Comparison of ENCODE assay signal across 14 cellular contexts in genomic region chr12:51818567-51819300, GRCh38. TPM values are rescaled to one million over a fixed set of nuclear protein-coding genes. Genes with fewer than 3 reads are reported as not detected.
DNase-seq lines count a peak whose midpoint lies in the region; ATAC-seq, FAIRE-seq and TF ChIP-seq lines count a peak whose summit lies in the region.
"Had no signal": no experiment of that assay in that cellular context is flagged by ENCODE, and none has a peak within 500 bp of the region (broad histone marks: within the 10 kb centered on the region; RNA-seq: fewer than 3 reads in every experiment).

No MANE protein-coding gene starts in this region.

- no peaks in the 10 kb centered on the region for H3K9me3 ChIP-seq in HepG2 (ENCODE audit: low read length)
- H3K9me3 ChIP-seq in right lobe of liver, result no peaks in the 10 kb centered on the region
- H3K9me3 ChIP-seq in SK-N-SH, result no peaks in the 10 kb centered on the region
- H3K9me3 ChIP-seq in prostate gland, result no peaks in the 10 kb centered on the region
- no peaks in the 10 kb centered on the region for H3K9me3 ChIP-seq in trophoblast cell (ENCODE audit: insufficient read depth, low read depth, low read length)
- H3K9me3 ChIP-seq in small intestine (ENCODE audit: control insufficient read depth, low read depth), result no peaks in the 10 kb centered on the region
- H3K9me3 ChIP-seq: mucosa of descending colon, right atrium auricular region had no signal

- POLR2A ChIA-PET in HepG2 (lab: Yijun Ruan, JAX), result no interaction called here
- POLR2A ChIA-PET in SK-N-SH (lab: Yijun Ruan, JAX), result no interaction called here
- POLR2A ChIA-PET in activated CD8-positive, alpha-beta T cell treated with anti-CD3 and anti-CD28 coated beads for 36 hours (lab: Charles Lee), result interaction anchor here (0.6 to 2.8 kb wide), 3 partner anchors 14 to 425 kb away, joined by 3 to 11 read pairs (median 3); no protein-coding TSS in a partner anchor

- no peak overlapping the region for H3K4me2 ChIP-seq in HepG2 (ENCODE audit: low read depth, low read length)
- H3K4me2 ChIP-seq in SK-N-SH, result peak overlapping the region; percentile 77; the same call in 1 of the 2 replicates
- H3K4me2 ChIP-seq in trophoblast cell (ENCODE audit: low read length), result no peak overlapping the region

- no peak overlapping the region for H3K27ac Mint-ChIP-seq in activated CD8-positive, alpha-beta T cell treated with anti-CD3 and anti-CD28 coated beads for 36 hours
- H3K27ac Mint-ChIP-seq: B cell had no signal

- H2BK120ac ChIP-seq in trophoblast cell (ENCODE audit: insufficient read depth, low read length, poor library complexity), result no peak overlapping the region

- H4K91ac ChIP-seq in trophoblast cell (ENCODE audit: low read depth, low read length), result no peak overlapping the region

- TF ChIP-seq RAD21 in HepG2 (CRISPR knock-in tag; IDR thresholded peaks at IDR 0.05), result no peak
- TF ChIP-seq RAD21 in SK-N-SH (IDR thresholded peaks at IDR 0.05; ENCODE audit: low read length), result no peak

- H4K8ac ChIP-seq in trophoblast cell (ENCODE audit: low read depth, low read length), result no peak overlapping the region

- H3K9ac ChIP-seq in HepG2 (ENCODE audit: insufficient read depth, low read depth, low read length), result no peak overlapping the region
- no peak overlapping the region; the same call in 1 of the 2 replicates for H3K9ac ChIP-seq in SK-N-SH
- no peak overlapping the region for H3K9ac ChIP-seq in trophoblast cell (ENCODE audit: low read length)

- in situ Hi-C loops in HepG2 (cut with HindIII; ENCODE audit: extremely low pct_ligation_motif_present, low pct_unique_long_range_greater_than_20kb), result loop anchor here (5.0 to 10.0 kb wide), 2 partner anchors 284 to 396 kb away; partner anchors contain the start of gene SLC4A8

- ATAC-seq in HepG2 (no peak), right lobe of liver (no peak)
- ATAC-seq in activated CD8-positive, alpha-beta T cell treated with anti-CD3 and anti-CD28 coated beads for 36 hours, result no peak
- ATAC-seq: mucosa of descending colon had no signal

- H3K23ac ChIP-seq in trophoblast cell (ENCODE audit: low read length), result no peak overlapping the region

- H3K4me1 ChIP-seq in HepG2 (ENCODE audit: insufficient read depth, low read length) (peaks cover 11% of the 10 kb centered on the region; the same call in 1 of the 2 replicates), right lobe of liver (peaks cover 0 to 6% (median 0%) of the 10 kb centered on the region in 4 donors), SK-N-SH (ENCODE audit: control insufficient read depth in 1 of 2, insufficient read depth in 2 of 2, low read depth in 1 of 2, low read length in 1 of 2) (peaks cover 12 to 26% of the 10 kb centered on the region in 2 experiments; a peak in 3 of 4 replicates), prostate gland (replicated peaks) (no peaks in the 10 kb centered on the region), trophoblast cell (ENCODE audit: control insufficient read depth in 1 of 2, insufficient read depth in 2 of 2, low read length in 2 of 2) (peaks cover 8 to 14% of the 10 kb centered on the region in 2 experiments), small intestine (ENCODE audit: control insufficient read depth in 2 of 2, insufficient read depth in 1 of 2, low read depth in 1 of 2, low read length in 1 of 2) (no peaks in the 10 kb centered on the region)

- no peaks in the 10 kb centered on the region for H3K9me3 Mint-ChIP-seq in activated CD8-positive, alpha-beta T cell treated with anti-CD3 and anti-CD28 coated beads for 36 hours

- no peak overlapping the region for H3K4me3 Mint-ChIP-seq in activated CD8-positive, alpha-beta T cell treated with anti-CD3 and anti-CD28 coated beads for 36 hours

- no peak overlapping the region for H3K4ac ChIP-seq in trophoblast cell (ENCODE audit: low read depth, low read length)

- H3K4me3 ChIP-seq in HepG2 (replicated peaks in 1 of 3; ENCODE audit: insufficient read depth in 1 of 3, low read depth in 2 of 3, low read length in 3 of 3), result no peak overlapping the region
- H3K4me3 ChIP-seq in right lobe of liver, result no peak overlapping the region
- peak overlapping the region in 1 of 2 experiments; percentile 10; a peak in 1 of 4 replicates for H3K4me3 ChIP-seq in SK-N-SH (ENCODE audit: low read depth in 2 of 2, low read length in 1 of 2)
- H3K4me3 ChIP-seq in fibroblast of villous mesenchyme (ENCODE audit: low read depth, low read length), result no peak overlapping the region
- no peak overlapping the region for H3K4me3 ChIP-seq in prostate gland
- no peak overlapping the region for H3K4me3 ChIP-seq in trophoblast cell (ENCODE audit: low read depth, low read length)
- H3K4me3 ChIP-seq in small intestine (ENCODE audit: low read depth in 1 of 2, low read length in 2 of 2), result no peak overlapping the region
- H3K4me3 ChIP-seq: mucosa of descending colon, right atrium auricular region had no signal

- intact Hi-C loops in HepG2 (cut with micrococcal nuclease; ENCODE audit: unreplicated experiment) (no loop called here), right lobe of liver (cut with DNase I) (loop anchor here in 1 of 2 donors (10.0 kb wide), 1 partner anchor 294 kb away; no protein-coding TSS in a partner anchor), prostate gland (cut with DNase I) (no loop called here)
- intact Hi-C loops in activated CD8-positive, alpha-beta T cell treated with anti-CD3 and anti-CD28 coated beads for 36 hours (cut with micrococcal nuclease), result no loop called here

- TF ChIP-seq CTCF in HepG2 (CRISPR knock-in tag; IDR thresholded peaks at IDR 0.05) (no peak), right lobe of liver (IDR thresholded peaks at IDR 0.05) (no peak), SK-N-SH (IDR thresholded peaks at IDR 0.05) (no peak), fibroblast of villous mesenchyme (IDR thresholded peaks at IDR 0.05; ENCODE audit: insufficient read depth, low read depth, low read length) (no peak), prostate gland (IDR thresholded peaks at IDR 0.05) (no peak)
- TF ChIP-seq CTCF in activated CD8-positive, alpha-beta T cell treated with anti-CD3 and anti-CD28 coated beads for 36 hours (IDR thresholded peaks at IDR 0.05), result no peak

- no peaks in the 10 kb centered on the region for H3K27me3 Mint-ChIP-seq in activated CD8-positive, alpha-beta T cell treated with anti-CD3 and anti-CD28 coated beads for 36 hours

- peaks cover 12% of the 10 kb centered on the region for H3K79me1 ChIP-seq in trophoblast cell (ENCODE audit: low read length)

- CTCF ChIA-PET in HepG2 (lab: Yijun Ruan, JAX; ENCODE audit: low intra/inter-chr PET ratio, low total read pairs) (no interaction called here), SK-N-SH (lab: Yijun Ruan, JAX) (interaction anchor here (1.4 to 11.3 kb wide), 6 partner anchors 13 to 400 kb away, joined by 3 to 194 read pairs (median 13); no protein-coding TSS in a partner anchor)
- CTCF ChIA-PET in activated CD8-positive, alpha-beta T cell treated with anti-CD3 and anti-CD28 coated beads for 36 hours (lab: Charles Lee), result interaction anchor here (0.8 to 2.5 kb wide), 5 partner anchors 14 to 396 kb away, joined by 3 to 17 read pairs (median 3); no protein-coding TSS in a partner anchor

- TF ChIP-seq EP300 in HepG2 (IDR thresholded peaks at IDR 0.05; ENCODE audit: low read depth in 2 of 2, low read length in 2 of 2), result no peak
- TF ChIP-seq EP300 in HepG2 (CRISPR knock-in tag; IDR thresholded peaks at IDR 0.05; ENCODE audit: borderline replicate concordance), result no peak
- peak in 1 of 2 experiments; percentile 80; a peak in 2 of 4 replicates for TF ChIP-seq EP300 in SK-N-SH (IDR thresholded peaks at IDR 0.05; ENCODE audit: borderline replicate concordance in 1 of 2, low read depth in 1 of 2, low read length in 1 of 2)

- no peak overlapping the region for H3K18ac ChIP-seq in trophoblast cell (ENCODE audit: low read length)

- no peak overlapping the region for H2BK12ac ChIP-seq in trophoblast cell (ENCODE audit: low read length)

- BruUV-seq in HepG2 (replicated peaks; lab: Mats Ljungman, UMichigan), result no TSS peak

- H3K36me3 Mint-ChIP-seq in activated CD8-positive, alpha-beta T cell treated with anti-CD3 and anti-CD28 coated beads for 36 hours (ENCODE audit: low read depth), result no peaks in the 10 kb centered on the region

- DNase-seq in HepG2 (ENCODE audit: low spot score), result no peak
- DNase-seq in right lobe of liver, result no peak
- no peak for DNase-seq in SK-N-SH
- DNase-seq in fibroblast of villous mesenchyme (ENCODE audit: low read depth), result peak; percentile 37
- no peak for DNase-seq in prostate gland (ENCODE audit: low spot score)
- no peak for DNase-seq in trophoblast cell
- DNase-seq in small intestine, result no peak
- DNase-seq in activated CD8-positive, alpha-beta T cell treated with anti-CD3 and anti-CD28 coated beads for 36 hours, result no peak
- DNase-seq: activated CD4-positive, CD25-positive, alpha-beta regulatory T cell treated with anti-CD3 and anti-CD28 coated beads, Interleukin-2, amount 50 U/mL, for 72 hours; mucosa of descending colon; NCI-H1417; NCI-H82 had no signal

- WGBS in HepG2 (ENCODE audit: low lambda C conversion rate), result 4% methylated on average over 2 of the region's 4 CpGs
- WGBS in right lobe of liver (ENCODE audit: insufficient coverage, low coverage, low lambda C conversion rate, missing lambda C conversion rate), result 37% methylated on average over 3 of the region's 4 CpGs
- 41% methylated on average over 4 of the region's 4 CpGs for WGBS in SK-N-SH (ENCODE audit: low lambda C conversion rate)
- WGBS in prostate gland, result 75% methylated on average over 4 of the region's 4 CpGs
- WGBS in trophoblast cell (ENCODE audit: extremely low coverage, insufficient coverage, insufficient read length), result no CpG with 5 or more reads among the region's 4 CpGs
- WGBS in small intestine, 3 donors, result 58 to 63% (median 63%) methylated on average over 4 of the region's 4 CpGs

- no peaks in the 10 kb centered on the region for H3K9me2 ChIP-seq in SK-N-SH

- no peak overlapping the region for H2AK5ac ChIP-seq in trophoblast cell (ENCODE audit: low read length)

- no peak overlapping the region for H2BK5ac ChIP-seq in trophoblast cell (ENCODE audit: low read depth, low read length, poor library complexity)

- H3K14ac ChIP-seq in trophoblast cell (ENCODE audit: low read length), result no peak overlapping the region

- FAIRE-seq in HepG2 (lab: Jason Lieb, UNC) (no peak), small intestine (lab: Jason Lieb, UNC) (no peak)

- H3K27ac ChIP-seq in HepG2 (ENCODE audit: extremely low read length, insufficient read depth, low read length) (no peak overlapping the region), right lobe of liver (no peak overlapping the region), SK-N-SH (ENCODE audit: low read depth in 2 of 2, low read length in 1 of 2) (peak overlapping the region in 1 of 2 experiments; percentile 37; a peak in 2 of 4 replicates), prostate gland (no peak overlapping the region), trophoblast cell (ENCODE audit: low read depth, low read length) (no peak overlapping the region), small intestine (ENCODE audit: low read depth in 1 of 2, low read length in 1 of 2) (no peak overlapping the region)
- H3K27ac ChIP-seq: right atrium auricular region had no signal

- no peak overlapping the region for H4K12ac ChIP-seq in trophoblast cell (ENCODE audit: low read depth, low read length)

- H3K36me3 ChIP-seq in HepG2 (replicated peaks in 1 of 2; ENCODE audit: control insufficient read depth in 1 of 2, insufficient read depth in 2 of 2, low read length in 2 of 2) (no peaks in the 10 kb centered on the region), right lobe of liver (no peaks in the 10 kb centered on the region), SK-N-SH (replicated peaks in 1 of 2; ENCODE audit: control insufficient read depth in 1 of 2, insufficient read depth in 2 of 2, low read length in 1 of 2) (no peaks in the 10 kb centered on the region), prostate gland (no peaks in the 10 kb centered on the region), trophoblast cell (ENCODE audit: control insufficient read depth in 1 of 2, insufficient read depth in 2 of 2, low read length in 2 of 2) (peaks cover 36 to 37% of the 10 kb centered on the region in 2 experiments), small intestine (ENCODE audit: control insufficient read depth in 2 of 2, insufficient read depth in 2 of 2, low read length in 2 of 2) (no peaks in the 10 kb centered on the region)
- H3K36me3 ChIP-seq: right atrium auricular region had no signal

- H3K27me3 ChIP-seq in HepG2 (ENCODE audit: control insufficient read depth in 1 of 2, insufficient read depth in 2 of 2, low read length in 2 of 2), result 0 out of 5 replicates have a peak, but pooled peaks cover 1 to 4% of the 10 kb centered on the region in 2 experiments
- no peaks in the 10 kb centered on the region for H3K27me3 ChIP-seq in right lobe of liver
- no peaks in the 10 kb centered on the region for H3K27me3 ChIP-seq in SK-N-SH (ENCODE audit: insufficient read depth)
- H3K27me3 ChIP-seq in prostate gland (replicated peaks; ENCODE audit: insufficient read depth), result no peaks in the 10 kb centered on the region
- no peaks in the 10 kb centered on the region for H3K27me3 ChIP-seq in trophoblast cell (ENCODE audit: insufficient read depth, low read length)
- no peaks in the 10 kb centered on the region for H3K27me3 ChIP-seq in small intestine (ENCODE audit: control insufficient read depth in 2 of 2, insufficient read depth in 2 of 2, low read length in 2 of 2)
- H3K27me3 ChIP-seq: right atrium auricular region had no signal

- H3K4me1 Mint-ChIP-seq in activated CD8-positive, alpha-beta T cell treated with anti-CD3 and anti-CD28 coated beads for 36 hours (ENCODE audit: low read depth), result peaks cover 21% of the 10 kb centered on the region

- H3F3A ChIP-seq in SK-N-SH (replicated peaks; ENCODE audit: insufficient read depth), result peaks cover 23% of the 10 kb centered on the region

- no peak overlapping the region for H2AFZ ChIP-seq in HepG2 (ENCODE audit: low read length)
- H2AFZ ChIP-seq in SK-N-SH (ENCODE audit: low read depth), result no peak overlapping the region
- H2AFZ ChIP-seq in trophoblast cell (ENCODE audit: insufficient read depth, low read length, poor library complexity), result no peak overlapping the region

- TF ChIP-seq POLR2A in HepG2 (IDR thresholded peaks at IDR 0.05; ENCODE audit: insufficient read depth in 1 of 2, low read depth in 2 of 2, low read length in 2 of 2) (no peak), right lobe of liver (IDR thresholded peaks at IDR 0.05) (no peak), prostate gland (IDR thresholded peaks at IDR 0.05) (no peak)

- H3K79me2 ChIP-seq in HepG2 (ENCODE audit: insufficient read depth, low read length) (no peaks in the 10 kb centered on the region), SK-N-SH (ENCODE audit: insufficient read depth) (no peaks in the 10 kb centered on the region), trophoblast cell (ENCODE audit: control insufficient read depth, insufficient read depth, low read length, poor library complexity) (peaks cover 8% of the 10 kb centered on the region)

- H4K20me1 ChIP-seq in HepG2 (ENCODE audit: insufficient read depth, low read length) (no peaks in the 10 kb centered on the region), SK-N-SH (ENCODE audit: insufficient read depth) (no peaks in the 10 kb centered on the region)

RNA-seq across cellular contexts. Expression of gene FIGNL2, which starts 29.8 kb away (rescaled TPM):
- 0.76 and 1.00 TPM in 2 replicates for total RNA-seq in HepG2 (2016; rRNA removed; fragmentation: Illumina TruSeq; extraction: Trizol)
- 0.10 and 0.18 TPM in 2 replicates for total RNA-seq in HepG2 (2016; cell fraction: cytosol; rRNA removed; fragmentation: Illumina TruSeq; extraction: Trizol; ENCODE audit: low read depth)
- total RNA-seq in HepG2 (2016; cell fraction: insoluble cytoplasmic fraction; rRNA removed; fragmentation: Illumina TruSeq; extraction: Trizol), result 0.73 and 1.2 TPM in 2 replicates
- 0.53 and 0.62 TPM in 2 replicates for total RNA-seq in HepG2 (2016; cell fraction: membrane; rRNA removed; fragmentation: Illumina TruSeq; extraction: Trizol)
- 0.56 and 0.78 TPM in 2 replicates for total RNA-seq in HepG2 (2016; cell fraction: nucleus; rRNA removed; fragmentation: Illumina TruSeq; extraction: Trizol)
- polyA plus RNA-seq in HepG2 (2011; rRNA removed), result 0.82 and 1.2 TPM in 2 replicates
- polyA plus RNA-seq in HepG2 (2011; cell fraction: cytosol; rRNA removed), result 0.99 and 1.2 TPM in 2 replicates
- 0.87 and 1.0 TPM in 2 replicates for polyA plus RNA-seq in HepG2 (2011; cell fraction: nucleus; rRNA removed)
- polyA plus RNA-seq in HepG2 (2012), result 0.51 TPM in 2 replicates
- 0.06 and 0.07 TPM in 2 replicates for polyA plus RNA-seq in HepG2 (2016; cell fraction: cytosol; fragmentation: Illumina TruSeq; extraction: Trizol; ENCODE audit: low read depth)
- polyA plus RNA-seq in HepG2 (2016; cell fraction: insoluble cytoplasmic fraction; fragmentation: Illumina TruSeq; extraction: Trizol; ENCODE audit: low read depth), result 1.6 TPM in 2 replicates
- polyA plus RNA-seq in HepG2 (2016; cell fraction: membrane; fragmentation: Illumina TruSeq; extraction: Trizol; ENCODE audit: low read depth), result 0.46 and 0.47 TPM in 2 replicates
- 1.3 and 1.4 TPM in 2 replicates for polyA plus RNA-seq in HepG2 (2016; cell fraction: nucleus; fragmentation: Illumina TruSeq; extraction: Trizol; ENCODE audit: insufficient read depth, low read depth)
- polyA minus RNA-seq in HepG2 (2011; rRNA and poly(A)+ RNA removed; ENCODE audit: low replicate concordance), result 1.9 TPM in 1 of 2 replicates, not detected in the other
- polyA minus RNA-seq in HepG2 (2011; cell fraction: cytosol; rRNA and poly(A)+ RNA removed), result 0.99 and 1.1 TPM in 2 replicates
- 0.50 and 0.77 TPM in 2 replicates for polyA minus RNA-seq in HepG2 (2011; cell fraction: nucleus; rRNA and poly(A)+ RNA removed)
- total RNA-seq in right lobe of liver, result 1 to 10 TPM in 2 of 6 experiments, under 1 TPM in 4; 0.14 to 1.8 (median 0.55) TPM
- 0.05 and 0.08 TPM in 2 replicates for polyA plus RNA-seq in SK-N-SH (2012; rRNA removed)
- 0.03 and 0.05 TPM in 2 replicates for polyA plus RNA-seq in SK-N-SH (2012; cell fraction: cytosol; rRNA removed)
- polyA plus RNA-seq in SK-N-SH (2012; cell fraction: nucleus; rRNA removed), result 0.46 and 0.58 TPM in 2 replicates
- under 0.01 and 0.32 TPM in 2 replicates for total RNA-seq in fibroblast of villous mesenchyme
- total RNA-seq in prostate gland, result 1 to 10 TPM in 1 of 2 donors, under 1 TPM in 1; 0.46 to 1.4 TPM
- 23.9 and 25.0 TPM in 2 replicates for polyA plus RNA-seq in trophoblast cell (2013)
- polyA plus RNA-seq in small intestine, result under 1 TPM in 1 of 3 donors, not detected in 2; 0.39 TPM
- total RNA-seq in activated CD8-positive, alpha-beta T cell treated with anti-CD3 and anti-CD28 coated beads for 36 hours, result under 1 TPM; 0.40 to 0.43 TPM

Comparison
In these comparisons a context has a peak if more than half of its experiments do, and no peak if none do; other contexts are left out.
1. Of the 25 proteins assayed by ChIP-seq in both HepG2 and SK-N-SH: peak only in HepG2: none; only in SK-N-SH: FOSL2, JUND, MAX, NFIC, PBX3, POLR2AphosphoS5 and 2 more; in both: none; in neither: 16; mixed calls (peak in some experiments, not most) for 1.